Comparison of ENCODE assay signal across 1 cellular context in the genomic region with DNA sequence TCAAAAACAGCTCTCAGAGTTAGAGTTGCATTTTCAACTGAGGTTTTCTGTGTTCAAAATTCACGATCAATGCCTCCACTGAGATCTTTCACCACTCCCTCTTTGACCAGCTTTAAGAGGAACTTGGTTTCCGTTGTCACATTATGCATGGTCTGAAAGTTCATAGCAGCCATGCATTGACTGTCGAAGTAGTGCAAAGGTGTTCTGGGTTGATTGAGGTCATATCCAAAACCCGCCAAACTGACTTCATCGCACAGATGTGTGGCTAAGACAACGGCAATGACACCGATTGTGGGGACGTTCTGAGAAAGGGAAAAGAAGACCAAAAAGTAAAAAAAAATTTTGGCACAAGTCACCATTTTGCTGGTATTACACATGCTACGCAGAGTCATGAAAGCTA.
TF ChIP-seq lines count a peak whose summit lies in the region.

No MANE protein-coding gene starts in this region.

TF ChIP-seq in K562, 482 proteins besides CTCF, POLR2A, EP300 and RAD21 (continues in another document):
- no peak for TF ChIP-seq KAT8 (IDR thresholded peaks at IDR 0.05; ENCODE audit: low read depth)
- TF ChIP-seq PPARD (CRISPR knock-in tag; IDR thresholded peaks at IDR 0.05), result no peak
- TF ChIP-seq, protein P1, sequence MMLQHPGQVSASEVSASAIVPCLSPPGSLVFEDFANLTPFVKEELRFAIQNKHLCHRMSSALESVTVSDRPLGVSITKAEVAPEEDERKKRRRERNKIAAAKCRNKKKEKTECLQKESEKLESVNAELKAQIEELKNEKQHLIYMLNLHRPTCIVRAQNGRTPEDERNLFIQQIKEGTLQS (IDR thresholded peaks at IDR 0.05), result peak; percentile 22; the same call in 1 of the 2 replicates
- TF ChIP-seq, protein P1 (CRISPR knock-in tag; conservative IDR thresholded peaks at IDR 0.05), result no peak
- no peak for TF ChIP-seq SRSF9 (IDR thresholded peaks at IDR 0.05; ENCODE audit: borderline replicate concordance, low read depth, low read length)
- TF ChIP-seq, protein P2, sequence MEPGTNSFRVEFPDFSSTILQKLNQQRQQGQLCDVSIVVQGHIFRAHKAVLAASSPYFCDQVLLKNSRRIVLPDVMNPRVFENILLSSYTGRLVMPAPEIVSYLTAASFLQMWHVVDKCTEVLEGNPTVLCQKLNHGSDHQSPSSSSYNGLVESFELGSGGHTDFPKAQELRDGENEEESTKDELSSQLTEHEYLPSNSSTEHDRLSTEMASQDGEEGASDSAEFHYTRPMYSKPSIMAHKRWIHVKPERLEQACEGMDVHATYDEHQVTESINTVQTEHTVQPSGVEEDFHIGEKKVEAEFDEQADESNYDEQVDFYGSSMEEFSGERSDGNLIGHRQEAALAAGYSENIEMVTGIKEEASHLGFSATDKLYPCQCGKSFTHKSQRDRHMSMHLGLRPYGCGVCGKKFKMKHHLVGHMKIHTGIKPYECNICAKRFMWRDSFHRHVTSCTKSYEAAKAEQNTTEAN (CRISPR knock-in tag; IDR thresholded peaks at IDR 0.05), result no peak
- TF ChIP-seq, protein P3, sequence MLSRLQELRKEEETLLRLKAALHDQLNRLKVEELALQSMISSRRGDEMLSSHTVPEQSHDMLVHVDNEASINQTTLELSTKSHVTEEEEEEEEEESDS (CRISPR knock-in tag; IDR thresholded peaks at IDR 0.05), result no peak
- no peak for TF ChIP-seq ZNF311 (CRISPR knock-in tag; IDR thresholded peaks at IDR 0.05)
- TF ChIP-seq HDAC2 (IDR thresholded peaks at IDR 0.05), result no peak
- no peak for TF ChIP-seq SIRT6 (IDR thresholded peaks at IDR 0.05; ENCODE audit: low read depth, low read length)
- TF ChIP-seq, protein P4, sequence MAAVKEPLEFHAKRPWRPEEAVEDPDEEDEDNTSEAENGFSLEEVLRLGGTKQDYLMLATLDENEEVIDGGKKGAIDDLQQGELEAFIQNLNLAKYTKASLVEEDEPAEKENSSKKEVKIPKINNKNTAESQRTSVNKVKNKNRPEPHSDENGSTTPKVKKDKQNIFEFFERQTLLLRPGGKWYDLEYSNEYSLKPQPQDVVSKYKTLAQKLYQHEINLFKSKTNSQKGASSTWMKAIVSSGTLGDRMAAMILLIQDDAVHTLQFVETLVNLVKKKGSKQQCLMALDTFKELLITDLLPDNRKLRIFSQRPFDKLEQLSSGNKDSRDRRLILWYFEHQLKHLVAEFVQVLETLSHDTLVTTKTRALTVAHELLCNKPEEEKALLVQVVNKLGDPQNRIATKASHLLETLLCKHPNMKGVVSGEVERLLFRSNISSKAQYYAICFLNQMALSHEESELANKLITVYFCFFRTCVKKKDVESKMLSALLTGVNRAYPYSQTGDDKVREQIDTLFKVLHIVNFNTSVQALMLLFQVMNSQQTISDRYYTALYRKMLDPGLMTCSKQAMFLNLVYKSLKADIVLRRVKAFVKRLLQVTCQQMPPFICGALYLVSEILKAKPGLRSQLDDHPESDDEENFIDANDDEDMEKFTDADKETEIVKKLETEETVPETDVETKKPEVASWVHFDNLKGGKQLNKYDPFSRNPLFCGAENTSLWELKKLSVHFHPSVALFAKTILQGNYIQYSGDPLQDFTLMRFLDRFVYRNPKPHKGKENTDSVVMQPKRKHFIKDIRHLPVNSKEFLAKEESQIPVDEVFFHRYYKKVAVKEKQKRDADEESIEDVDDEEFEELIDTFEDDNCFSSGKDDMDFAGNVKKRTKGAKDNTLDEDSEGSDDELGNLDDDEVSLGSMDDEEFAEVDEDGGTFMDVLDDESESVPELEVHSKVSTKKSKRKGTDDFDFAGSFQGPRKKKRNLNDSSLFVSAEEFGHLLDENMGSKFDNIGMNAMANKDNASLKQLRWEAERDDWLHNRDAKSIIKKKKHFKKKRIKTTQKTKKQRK (IDR thresholded peaks at IDR 0.05; ENCODE audit: borderline replicate concordance, low read depth, low read length), result no peak
- TF ChIP-seq PRMT5 (CRISPR knock-in tag; IDR thresholded peaks at IDR 0.05), result no peak
- TF ChIP-seq KLF10 (CRISPR knock-in tag; IDR thresholded peaks at IDR 0.05), result no peak
- peak; percentile 49; the same call in 1 of the 2 replicates for TF ChIP-seq POLR2AphosphoS5 (IDR thresholded peaks at IDR 0.05; ENCODE audit: control insufficient read depth, insufficient read depth, low read depth, low read length)
- TF ChIP-seq, protein P5, sequence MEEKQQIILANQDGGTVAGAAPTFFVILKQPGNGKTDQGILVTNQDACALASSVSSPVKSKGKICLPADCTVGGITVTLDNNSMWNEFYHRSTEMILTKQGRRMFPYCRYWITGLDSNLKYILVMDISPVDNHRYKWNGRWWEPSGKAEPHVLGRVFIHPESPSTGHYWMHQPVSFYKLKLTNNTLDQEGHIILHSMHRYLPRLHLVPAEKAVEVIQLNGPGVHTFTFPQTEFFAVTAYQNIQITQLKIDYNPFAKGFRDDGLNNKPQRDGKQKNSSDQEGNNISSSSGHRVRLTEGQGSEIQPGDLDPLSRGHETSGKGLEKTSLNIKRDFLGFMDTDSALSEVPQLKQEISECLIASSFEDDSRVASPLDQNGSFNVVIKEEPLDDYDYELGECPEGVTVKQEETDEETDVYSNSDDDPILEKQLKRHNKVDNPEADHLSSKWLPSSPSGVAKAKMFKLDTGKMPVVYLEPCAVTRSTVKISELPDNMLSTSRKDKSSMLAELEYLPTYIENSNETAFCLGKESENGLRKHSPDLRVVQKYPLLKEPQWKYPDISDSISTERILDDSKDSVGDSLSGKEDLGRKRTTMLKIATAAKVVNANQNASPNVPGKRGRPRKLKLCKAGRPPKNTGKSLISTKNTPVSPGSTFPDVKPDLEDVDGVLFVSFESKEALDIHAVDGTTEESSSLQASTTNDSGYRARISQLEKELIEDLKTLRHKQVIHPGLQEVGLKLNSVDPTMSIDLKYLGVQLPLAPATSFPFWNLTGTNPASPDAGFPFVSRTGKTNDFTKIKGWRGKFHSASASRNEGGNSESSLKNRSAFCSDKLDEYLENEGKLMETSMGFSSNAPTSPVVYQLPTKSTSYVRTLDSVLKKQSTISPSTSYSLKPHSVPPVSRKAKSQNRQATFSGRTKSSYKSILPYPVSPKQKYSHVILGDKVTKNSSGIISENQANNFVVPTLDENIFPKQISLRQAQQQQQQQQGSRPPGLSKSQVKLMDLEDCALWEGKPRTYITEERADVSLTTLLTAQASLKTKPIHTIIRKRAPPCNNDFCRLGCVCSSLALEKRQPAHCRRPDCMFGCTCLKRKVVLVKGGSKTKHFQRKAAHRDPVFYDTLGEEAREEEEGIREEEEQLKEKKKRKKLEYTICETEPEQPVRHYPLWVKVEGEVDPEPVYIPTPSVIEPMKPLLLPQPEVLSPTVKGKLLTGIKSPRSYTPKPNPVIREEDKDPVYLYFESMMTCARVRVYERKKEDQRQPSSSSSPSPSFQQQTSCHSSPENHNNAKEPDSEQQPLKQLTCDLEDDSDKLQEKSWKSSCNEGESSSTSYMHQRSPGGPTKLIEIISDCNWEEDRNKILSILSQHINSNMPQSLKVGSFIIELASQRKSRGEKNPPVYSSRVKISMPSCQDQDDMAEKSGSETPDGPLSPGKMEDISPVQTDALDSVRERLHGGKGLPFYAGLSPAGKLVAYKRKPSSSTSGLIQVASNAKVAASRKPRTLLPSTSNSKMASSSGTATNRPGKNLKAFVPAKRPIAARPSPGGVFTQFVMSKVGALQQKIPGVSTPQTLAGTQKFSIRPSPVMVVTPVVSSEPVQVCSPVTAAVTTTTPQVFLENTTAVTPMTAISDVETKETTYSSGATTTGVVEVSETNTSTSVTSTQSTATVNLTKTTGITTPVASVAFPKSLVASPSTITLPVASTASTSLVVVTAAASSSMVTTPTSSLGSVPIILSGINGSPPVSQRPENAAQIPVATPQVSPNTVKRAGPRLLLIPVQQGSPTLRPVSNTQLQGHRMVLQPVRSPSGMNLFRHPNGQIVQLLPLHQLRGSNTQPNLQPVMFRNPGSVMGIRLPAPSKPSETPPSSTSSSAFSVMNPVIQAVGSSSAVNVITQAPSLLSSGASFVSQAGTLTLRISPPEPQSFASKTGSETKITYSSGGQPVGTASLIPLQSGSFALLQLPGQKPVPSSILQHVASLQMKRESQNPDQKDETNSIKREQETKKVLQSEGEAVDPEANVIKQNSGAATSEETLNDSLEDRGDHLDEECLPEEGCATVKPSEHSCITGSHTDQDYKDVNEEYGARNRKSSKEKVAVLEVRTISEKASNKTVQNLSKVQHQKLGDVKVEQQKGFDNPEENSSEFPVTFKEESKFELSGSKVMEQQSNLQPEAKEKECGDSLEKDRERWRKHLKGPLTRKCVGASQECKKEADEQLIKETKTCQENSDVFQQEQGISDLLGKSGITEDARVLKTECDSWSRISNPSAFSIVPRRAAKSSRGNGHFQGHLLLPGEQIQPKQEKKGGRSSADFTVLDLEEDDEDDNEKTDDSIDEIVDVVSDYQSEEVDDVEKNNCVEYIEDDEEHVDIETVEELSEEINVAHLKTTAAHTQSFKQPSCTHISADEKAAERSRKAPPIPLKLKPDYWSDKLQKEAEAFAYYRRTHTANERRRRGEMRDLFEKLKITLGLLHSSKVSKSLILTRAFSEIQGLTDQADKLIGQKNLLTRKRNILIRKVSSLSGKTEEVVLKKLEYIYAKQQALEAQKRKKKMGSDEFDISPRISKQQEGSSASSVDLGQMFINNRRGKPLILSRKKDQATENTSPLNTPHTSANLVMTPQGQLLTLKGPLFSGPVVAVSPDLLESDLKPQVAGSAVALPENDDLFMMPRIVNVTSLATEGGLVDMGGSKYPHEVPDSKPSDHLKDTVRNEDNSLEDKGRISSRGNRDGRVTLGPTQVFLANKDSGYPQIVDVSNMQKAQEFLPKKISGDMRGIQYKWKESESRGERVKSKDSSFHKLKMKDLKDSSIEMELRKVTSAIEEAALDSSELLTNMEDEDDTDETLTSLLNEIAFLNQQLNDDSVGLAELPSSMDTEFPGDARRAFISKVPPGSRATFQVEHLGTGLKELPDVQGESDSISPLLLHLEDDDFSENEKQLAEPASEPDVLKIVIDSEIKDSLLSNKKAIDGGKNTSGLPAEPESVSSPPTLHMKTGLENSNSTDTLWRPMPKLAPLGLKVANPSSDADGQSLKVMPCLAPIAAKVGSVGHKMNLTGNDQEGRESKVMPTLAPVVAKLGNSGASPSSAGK (IDR thresholded peaks at IDR 0.05), result peak; percentile 38
- TF ChIP-seq CCNT2 (IDR thresholded peaks at IDR 0.05; ENCODE audit: borderline replicate concordance, extremely low read depth, insufficient read length, low read depth, low read length), result no peak
- TF ChIP-seq NFIC (IDR thresholded peaks at IDR 0.05), result peak; percentile 27
- TF ChIP-seq, protein P6, sequence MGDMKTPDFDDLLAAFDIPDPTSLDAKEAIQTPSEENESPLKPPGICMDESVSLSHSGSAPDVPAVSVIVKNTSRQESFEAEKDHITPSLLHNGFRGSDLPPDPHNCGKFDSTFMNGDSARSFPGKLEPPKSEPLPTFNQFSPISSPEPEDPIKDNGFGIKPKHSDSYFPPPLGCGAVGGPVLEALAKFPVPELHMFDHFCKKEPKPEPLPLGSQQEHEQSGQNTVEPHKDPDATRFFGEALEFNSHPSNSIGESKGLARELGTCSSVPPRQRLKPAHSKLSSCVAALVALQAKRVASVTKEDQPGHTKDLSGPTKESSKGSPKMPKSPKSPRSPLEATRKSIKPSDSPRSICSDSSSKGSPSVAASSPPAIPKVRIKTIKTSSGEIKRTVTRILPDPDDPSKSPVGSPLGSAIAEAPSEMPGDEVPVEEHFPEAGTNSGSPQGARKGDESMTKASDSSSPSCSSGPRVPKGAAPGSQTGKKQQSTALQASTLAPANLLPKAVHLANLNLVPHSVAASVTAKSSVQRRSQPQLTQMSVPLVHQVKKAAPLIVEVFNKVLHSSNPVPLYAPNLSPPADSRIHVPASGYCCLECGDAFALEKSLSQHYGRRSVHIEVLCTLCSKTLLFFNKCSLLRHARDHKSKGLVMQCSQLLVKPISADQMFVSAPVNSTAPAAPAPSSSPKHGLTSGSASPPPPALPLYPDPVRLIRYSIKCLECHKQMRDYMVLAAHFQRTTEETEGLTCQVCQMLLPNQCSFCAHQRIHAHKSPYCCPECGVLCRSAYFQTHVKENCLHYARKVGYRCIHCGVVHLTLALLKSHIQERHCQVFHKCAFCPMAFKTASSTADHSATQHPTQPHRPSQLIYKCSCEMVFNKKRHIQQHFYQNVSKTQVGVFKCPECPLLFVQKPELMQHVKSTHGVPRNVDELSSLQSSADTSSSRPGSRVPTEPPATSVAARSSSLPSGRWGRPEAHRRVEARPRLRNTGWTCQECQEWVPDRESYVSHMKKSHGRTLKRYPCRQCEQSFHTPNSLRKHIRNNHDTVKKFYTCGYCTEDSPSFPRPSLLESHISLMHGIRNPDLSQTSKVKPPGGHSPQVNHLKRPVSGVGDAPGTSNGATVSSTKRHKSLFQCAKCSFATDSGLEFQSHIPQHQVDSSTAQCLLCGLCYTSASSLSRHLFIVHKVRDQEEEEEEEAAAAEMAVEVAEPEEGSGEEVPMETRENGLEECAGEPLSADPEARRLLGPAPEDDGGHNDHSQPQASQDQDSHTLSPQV (IDR thresholded peaks at IDR 0.05), result peak; percentile 38; the same call in 1 of the 2 replicates
- no peak for TF ChIP-seq E2F3 (CRISPR knock-in tag; IDR thresholded peaks at IDR 0.05)
- TF ChIP-seq, protein P7, sequence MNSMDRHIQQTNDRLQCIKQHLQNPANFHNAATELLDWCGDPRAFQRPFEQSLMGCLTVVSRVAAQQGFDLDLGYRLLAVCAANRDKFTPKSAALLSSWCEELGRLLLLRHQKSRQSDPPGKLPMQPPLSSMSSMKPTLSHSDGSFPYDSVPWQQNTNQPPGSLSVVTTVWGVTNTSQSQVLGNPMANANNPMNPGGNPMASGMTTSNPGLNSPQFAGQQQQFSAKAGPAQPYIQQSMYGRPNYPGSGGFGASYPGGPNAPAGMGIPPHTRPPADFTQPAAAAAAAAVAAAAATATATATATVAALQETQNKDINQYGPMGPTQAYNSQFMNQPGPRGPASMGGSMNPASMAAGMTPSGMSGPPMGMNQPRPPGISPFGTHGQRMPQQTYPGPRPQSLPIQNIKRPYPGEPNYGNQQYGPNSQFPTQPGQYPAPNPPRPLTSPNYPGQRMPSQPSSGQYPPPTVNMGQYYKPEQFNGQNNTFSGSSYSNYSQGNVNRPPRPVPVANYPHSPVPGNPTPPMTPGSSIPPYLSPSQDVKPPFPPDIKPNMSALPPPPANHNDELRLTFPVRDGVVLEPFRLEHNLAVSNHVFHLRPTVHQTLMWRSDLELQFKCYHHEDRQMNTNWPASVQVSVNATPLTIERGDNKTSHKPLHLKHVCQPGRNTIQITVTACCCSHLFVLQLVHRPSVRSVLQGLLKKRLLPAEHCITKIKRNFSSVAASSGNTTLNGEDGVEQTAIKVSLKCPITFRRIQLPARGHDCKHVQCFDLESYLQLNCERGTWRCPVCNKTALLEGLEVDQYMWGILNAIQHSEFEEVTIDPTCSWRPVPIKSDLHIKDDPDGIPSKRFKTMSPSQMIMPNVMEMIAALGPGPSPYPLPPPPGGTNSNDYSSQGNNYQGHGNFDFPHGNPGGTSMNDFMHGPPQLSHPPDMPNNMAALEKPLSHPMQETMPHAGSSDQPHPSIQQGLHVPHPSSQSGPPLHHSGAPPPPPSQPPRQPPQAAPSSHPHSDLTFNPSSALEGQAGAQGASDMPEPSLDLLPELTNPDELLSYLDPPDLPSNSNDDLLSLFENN (IDR thresholded peaks at IDR 0.05; ENCODE audit: low read depth in 2 of 2, low read length in 2 of 2), result no peak
- peak; percentile 77 for TF ChIP-seq CBFA2T3 (IDR thresholded peaks at IDR 0.05)
- TF ChIP-seq ATF7 (IDR thresholded peaks at IDR 0.05), result peak; percentile 38
- no peak for TF ChIP-seq STAT5B (CRISPR knock-in tag; IDR thresholded peaks at IDR 0.05)
- TF ChIP-seq ZKSCAN8 (CRISPR knock-in tag; IDR thresholded peaks at IDR 0.05), result no peak
- TF ChIP-seq MTF1 (CRISPR knock-in tag; IDR thresholded peaks at IDR 0.05; ENCODE audit: borderline replicate concordance), result no peak
- no peak for TF ChIP-seq HDAC8 (tag; IDR thresholded peaks at IDR 0.05)
- no peak for TF ChIP-seq ZNF174 (CRISPR knock-in tag; IDR thresholded peaks at IDR 0.05)
- TF ChIP-seq GABPB2 (CRISPR knock-in tag; conservative IDR thresholded peaks at IDR 0.05), result no peak
- TF ChIP-seq L3MBTL2 (IDR thresholded peaks at IDR 0.05), result peak; percentile 63
